In genomic region chr5:132266031-132266835, GRCh38 we compare ENCODE assay signal across 11 cellular contexts. TPM values are rescaled to one million over a fixed set of nuclear protein-coding genes. Genes with fewer than 3 reads are reported as not detected.
DNase-seq lines count a peak whose midpoint lies in the region; ATAC-seq and TF ChIP-seq lines count a peak whose summit lies in the region.
"Had no signal": no experiment of that assay in that cellular context is flagged by ENCODE, and none has a peak within 500 bp of the region (broad histone marks: within the 10 kb centered on the region; RNA-seq: fewer than 3 reads in every experiment).

No MANE protein-coding gene starts in this region.

- no peaks in the 10 kb centered on the region for H3K27me3 ChIP-seq in muscle layer of duodenum (ENCODE audit: low read depth, low read length)
- H3K27me3 ChIP-seq in tibial nerve, result no peaks in the 10 kb centered on the region

- H3K27me3 Mint-ChIP-seq in activated CD8-positive, alpha-beta memory T cell treated with anti-CD3 and anti-CD28 coated beads, Interleukin-2, amount 10 ng/mL, durations not matched to agents 7 days and 5 days, result no peaks in the 10 kb centered on the region

- peaks cover 9% of the 10 kb centered on the region for H3K4me1 Mint-ChIP-seq in activated CD8-positive, alpha-beta memory T cell treated with anti-CD3 and anti-CD28 coated beads, Interleukin-2, amount 10 ng/mL, durations not matched to agents 7 days and 5 days

- peak overlapping the region; percentile 82 for H3K27ac ChIP-seq in muscle layer of duodenum (ENCODE audit: low read length)
- peak overlapping the region; percentile 85 to 98 (median 92) for H3K27ac ChIP-seq in tibial nerve

- TF ChIP-seq POLR2A in tibial nerve (IDR thresholded peaks at IDR 0.05), result no peak

- ATAC-seq in activated CD8-positive, alpha-beta memory T cell treated with anti-CD3 and anti-CD28 coated beads, Interleukin-2, amount 10 ng/mL, durations not matched to agents 7 days and 5 days, result no peak
- ATAC-seq in HG02759 (IDR thresholded peaks at IDR 0.05; ENCODE audit: unreplicated experiment) (no peak), GM18873 (IDR thresholded peaks at IDR 0.05; ENCODE audit: low FRiP score, unreplicated experiment) (no peak)

- no peak for TF ChIP-seq EP300 in tibial nerve (IDR thresholded peaks at IDR 0.05)

- WGBS in tibial nerve, 2 donors, result 67% methylated on average over 6 to 7 of the region's 7 CpGs

- H3K4me3 Mint-ChIP-seq in activated CD8-positive, alpha-beta memory T cell treated with anti-CD3 and anti-CD28 coated beads, Interleukin-2, amount 10 ng/mL, durations not matched to agents 7 days and 5 days, result no peak overlapping the region

- CTCF ChIA-PET in activated CD8-positive, alpha-beta memory T cell treated with anti-CD3 and anti-CD28 coated beads, Interleukin-2, amount 10 ng/mL, durations not matched to agents 7 days and 5 days (lab: Charles Lee), result interaction anchor here (0.7 kb wide), 1 partner anchor 28 kb away, joined by 3 read pairs; no protein-coding TSS in a partner anchor

- DNase-seq in activated CD8-positive, alpha-beta memory T cell treated with anti-CD3 and anti-CD28 coated beads, Interleukin-2, amount 10 ng/mL, durations not matched to agents 7 days and 5 days, result peak; percentile 32
- no peak for DNase-seq in activated CD8-positive, alpha-beta memory T cell treated with anti-CD3 and anti-CD28 coated beads, Interleukin-2, amount 50 U/mL, for 4 hours
- DNase-seq in ecto neural progenitor cell (ENCODE audit: low spot score), result peak; percentile 29
- peak in 1 of 2 donors; percentile 5 for DNase-seq in tibial nerve (ENCODE audit: low spot score in 2 of 2)
- no peak for DNase-seq in amygdala (lab: John Stamatoyannopoulos, UW)
- DNase-seq: activated effector memory CD4-positive, alpha-beta T cell treated with anti-CD3 and anti-CD28 coated beads, Interleukin-2, amount 50 U/mL, for 16 hours; effector CD4-positive, alpha-beta T cell; NCI-H2171 treated with DMSO at 0.1 percent for 48 hours had no signal

- H3K4me1 ChIP-seq in muscle layer of duodenum (ENCODE audit: control insufficient read depth in 1 of 2, insufficient read depth in 2 of 2, low read length in 2 of 2) (peaks cover 27 to 76% of the 10 kb centered on the region in 2 donors), tibial nerve (peaks cover 0 to 99% (median 83%) of the 10 kb centered on the region in 4 donors)

- H3K36me3 ChIP-seq in muscle layer of duodenum (ENCODE audit: control insufficient read depth in 1 of 2, insufficient read depth in 2 of 2, low read length in 2 of 2), result peaks cover 27 to 50% of the 10 kb centered on the region in 2 donors
- H3K36me3 ChIP-seq in tibial nerve, result peaks cover 0 to 29% (median 0%) of the 10 kb centered on the region in 3 donors

- no peaks in the 10 kb centered on the region for H3K36me3 Mint-ChIP-seq in activated CD8-positive, alpha-beta memory T cell treated with anti-CD3 and anti-CD28 coated beads, Interleukin-2, amount 10 ng/mL, durations not matched to agents 7 days and 5 days

- H3K9me3 ChIP-seq in muscle layer of duodenum (ENCODE audit: control insufficient read depth in 1 of 2, low read length in 2 of 2) (no peaks in the 10 kb centered on the region), tibial nerve (no peaks in the 10 kb centered on the region)

- no peak for TF ChIP-seq CTCF in tibial nerve (IDR thresholded peaks at IDR 0.05)

- H3K4me3 ChIP-seq in muscle layer of duodenum (ENCODE audit: low read depth in 1 of 2, low read length in 2 of 2) (peak overlapping the region in 1 of 2 donors; percentile 7), tibial nerve (no peak overlapping the region)

- H3K9me3 Mint-ChIP-seq in activated CD8-positive, alpha-beta memory T cell treated with anti-CD3 and anti-CD28 coated beads, Interleukin-2, amount 10 ng/mL, durations not matched to agents 7 days and 5 days (ENCODE audit: low read depth), result no peaks in the 10 kb centered on the region

- no peak overlapping the region for H3K27ac Mint-ChIP-seq in activated CD8-positive, alpha-beta memory T cell treated with anti-CD3 and anti-CD28 coated beads, Interleukin-2, amount 10 ng/mL, durations not matched to agents 7 days and 5 days

RNA-seq across cellular contexts. Expression of gene PDLIM4, which starts 8.7 kb away (rescaled TPM):
- 1 to 10 TPM in 1 of 2 experiments, not detected in 1; 2.3 TPM for total RNA-seq in activated CD8-positive, alpha-beta memory T cell treated with anti-CD3 and anti-CD28 coated beads, Interleukin-2, amount 10 ng/mL, durations not matched to agents 7 days and 5 days
- total RNA-seq in tibial nerve, result 10 to 100 TPM; 32.4 to 90.9 (median 50.8) TPM

RNA-seq across cellular contexts. Expression of gene SLC22A4, which starts 28.0 kb away (rescaled TPM):
- under 1 TPM; 0.32 to 0.75 TPM for total RNA-seq in activated CD8-positive, alpha-beta memory T cell treated with anti-CD3 and anti-CD28 coated beads, Interleukin-2, amount 10 ng/mL, durations not matched to agents 7 days and 5 days
- 1 to 10 TPM; 1.9 to 4.2 (median 2.5) TPM for total RNA-seq in tibial nerve

RNA-seq across cellular contexts. Expression of gene P4HA2, which starts 38.6 kb away (rescaled TPM):
- total RNA-seq in activated CD8-positive, alpha-beta memory T cell treated with anti-CD3 and anti-CD28 coated beads, Interleukin-2, amount 10 ng/mL, durations not matched to agents 7 days and 5 days, result 10 to 100 TPM in 1 of 2 experiments, 1 to 10 TPM in 1; 8.3 to 19.4 TPM
- total RNA-seq in tibial nerve, result 10 to 100 TPM; 15.9 to 26.9 (median 22.8) TPM

Comparison
In these comparisons a context has a peak if more than half of its experiments do, and no peak if none do; other contexts are left out.
1. DNase-seq: peak in activated CD8-positive, alpha-beta memory T cell treated with anti-CD3 and anti-CD28 coated beads, Interleukin-2, amount 10 ng/mL, durations not matched to agents 7 days and 5 days (single experiment) and ecto neural progenitor cell (single experiment); none in activated CD8-positive, alpha-beta memory T cell treated with anti-CD3 and anti-CD28 coated beads, Interleukin-2, amount 50 U/mL, for 4 hours (single experiment) and amygdala (0 of 56).
2. RNA of gene PDLIM4, which starts 8.7 kb away (total RNA-seq): 32.4 to 90.9 TPM in tibial nerve; 2.3 TPM in activated CD8-positive, alpha-beta memory T cell treated with anti-CD3 and anti-CD28 coated beads, Interleukin-2, amount 10 ng/mL, durations not matched to agents 7 days and 5 days; every median in the first group is over 10 times any median in the second.